Comparison of ENCODE assay signal across 8 cellular contexts in the genomic region with DNA sequence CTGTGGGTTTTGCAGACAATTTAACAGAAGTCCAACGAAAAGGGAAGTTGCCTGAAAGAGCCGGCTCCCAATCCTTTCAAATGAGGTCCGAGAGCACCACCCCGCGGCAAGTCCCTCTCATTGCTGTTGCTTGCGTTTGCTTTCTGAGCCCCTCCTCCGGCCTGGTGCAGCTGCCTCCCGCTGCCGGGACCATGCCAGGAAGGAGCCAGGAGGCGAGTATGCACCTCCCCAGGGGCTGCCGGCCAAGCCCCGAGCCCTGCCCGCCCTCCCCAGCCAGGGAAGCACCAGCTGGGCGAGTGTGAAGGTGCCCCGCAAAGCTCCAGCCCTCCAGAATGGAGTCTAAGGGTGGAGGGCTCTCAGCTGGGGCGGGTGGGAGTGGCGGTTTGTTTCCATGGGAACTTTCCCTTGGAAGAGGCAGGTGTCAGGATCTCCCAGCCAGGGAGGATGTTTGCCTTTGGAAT. TPM values are rescaled to one million over a fixed set of nuclear protein-coding genes. Genes with fewer than 3 reads are reported as not detected.
A peak's percentile ranks its signal among the peaks of the same experiment; 100 is the strongest.
DNase-seq lines count a peak whose midpoint lies in the region; ATAC-seq, FAIRE-seq and TF ChIP-seq lines count a peak whose summit lies in the region.

No MANE protein-coding gene starts in this region.

- no peaks in the 10 kb centered on the region for H3K36me3 ChIP-seq in thyroid gland

- no peak overlapping the region for H3K4me3 Mint-ChIP-seq in activated CD8-positive, alpha-beta memory T cell treated with anti-CD3 and anti-CD28 coated beads, Interleukin-2, amount 10 ng/mL, durations not matched to agents 7 days and 5 days
- H3K4me3 Mint-ChIP-seq in neural crest cell, result no peak overlapping the region

- peaks cover 2% of the 10 kb centered on the region for H3K4me1 Mint-ChIP-seq in activated CD8-positive, alpha-beta memory T cell treated with anti-CD3 and anti-CD28 coated beads, Interleukin-2, amount 10 ng/mL, durations not matched to agents 7 days and 5 days
- peaks cover 5% of the 10 kb centered on the region for H3K4me1 Mint-ChIP-seq in neural crest cell

- CTCF ChIA-PET in activated CD8-positive, alpha-beta memory T cell treated with anti-CD3 and anti-CD28 coated beads, Interleukin-2, amount 10 ng/mL, durations not matched to agents 7 days and 5 days (lab: Charles Lee), result interaction anchor here (0.8 to 1.3 kb wide), 4 partner anchors 9 to 1684 kb away, joined by 3 to 4 read pairs (median 3); partner anchors contain the start of gene PPP2R2D

- intact Hi-C loops in thyroid gland (cut with DNase I), result loop anchor here (10.0 kb wide), 1 partner anchor 420 kb away; no protein-coding TSS in a partner anchor

- H3K27me3 Mint-ChIP-seq in activated CD8-positive, alpha-beta memory T cell treated with anti-CD3 and anti-CD28 coated beads, Interleukin-2, amount 10 ng/mL, durations not matched to agents 7 days and 5 days, result peaks cover 35% of the 10 kb centered on the region
- H3K27me3 Mint-ChIP-seq in neural crest cell (ENCODE audit: low read depth), result peaks cover 14% of the 10 kb centered on the region

- peak; percentile 72 for TF ChIP-seq CTCF in fibroblast of mammary gland (conservative IDR thresholded peaks at IDR 0.05; ENCODE audit: control insufficient read depth, insufficient read depth, low read depth, low read length)
- peak; percentile 86 for TF ChIP-seq CTCF in neural crest cell (conservative IDR thresholded peaks at IDR 0.05)
- TF ChIP-seq CTCF in thyroid gland (IDR thresholded peaks at IDR 0.05), result peak in 5 of 6 experiments; percentile 24 to 69 (median 61)

- no peaks in the 10 kb centered on the region for H3K27me3 ChIP-seq in thyroid gland

- 0 to 6% methylated on average over 8 to 14 of the region's 17 CpGs for WGBS in thyroid gland, 2 donors

- H3K27ac Mint-ChIP-seq in activated CD8-positive, alpha-beta memory T cell treated with anti-CD3 and anti-CD28 coated beads, Interleukin-2, amount 10 ng/mL, durations not matched to agents 7 days and 5 days, result no peak overlapping the region
- H3K27ac Mint-ChIP-seq in neural crest cell (ENCODE audit: unreplicated experiment), result no peak overlapping the region

- peak in 13 of 14 donors; percentile 9 to 79 (median 45) for DNase-seq in C1 segment of cervical spinal cord (lab: John Stamatoyannopoulos, UW)
- peak; percentile 60 for DNase-seq in GM19238 (ENCODE audit: insufficient read length, low spot score)
- peak; percentile 56 for DNase-seq in HTR-8/SVneo (ENCODE audit: insufficient read length, low spot score)
- peak; percentile 16 for DNase-seq in NCI-H82 treated with DMSO at 0.1 percent for 48 hours (lab: John Stamatoyannopoulos, UW; ENCODE audit: unreplicated experiment)
- DNase-seq in activated CD8-positive, alpha-beta memory T cell treated with anti-CD3 and anti-CD28 coated beads, Interleukin-2, amount 10 ng/mL, durations not matched to agents 7 days and 5 days, result peak; percentile 69
- DNase-seq in fibroblast of mammary gland (ENCODE audit: low read depth), result peak; percentile 69
- peak; percentile 93 for DNase-seq in neural crest cell (ENCODE audit: low read depth, low spot score)
- peak; percentile 76 to 81 for DNase-seq in thyroid gland

- peaks cover 0 to 7% of the 10 kb centered on the region in 2 donors for H3K4me1 ChIP-seq in thyroid gland

- H3K4me3 ChIP-seq in fibroblast of mammary gland (ENCODE audit: control insufficient read depth, low read depth, low read length), result no peak overlapping the region
- H3K4me3 ChIP-seq in thyroid gland (replicated peaks in 1 of 3), result no peak overlapping the region

- no peaks in the 10 kb centered on the region for H3K9me3 ChIP-seq in thyroid gland

- TF ChIP-seq POLR2A in thyroid gland (IDR thresholded peaks at IDR 0.05), result no peak

- peak; percentile 63 for ATAC-seq in activated CD8-positive, alpha-beta memory T cell treated with anti-CD3 and anti-CD28 coated beads, Interleukin-2, amount 10 ng/mL, durations not matched to agents 7 days and 5 days

- no peak for FAIRE-seq in HTR-8/SVneo (lab: Jason Lieb, UNC)

- H3K9me3 Mint-ChIP-seq in activated CD8-positive, alpha-beta memory T cell treated with anti-CD3 and anti-CD28 coated beads, Interleukin-2, amount 10 ng/mL, durations not matched to agents 7 days and 5 days (ENCODE audit: low read depth), result no peaks in the 10 kb centered on the region
- H3K9me3 Mint-ChIP-seq in neural crest cell, result no peaks in the 10 kb centered on the region

- H3K36me3 Mint-ChIP-seq in activated CD8-positive, alpha-beta memory T cell treated with anti-CD3 and anti-CD28 coated beads, Interleukin-2, amount 10 ng/mL, durations not matched to agents 7 days and 5 days, result no peaks in the 10 kb centered on the region
- no peaks in the 10 kb centered on the region for H3K36me3 Mint-ChIP-seq in neural crest cell (ENCODE audit: low read depth)

- no peak overlapping the region for H3K27ac ChIP-seq in thyroid gland

RNA-seq across cellular contexts. Expression of gene PPP2R2D, which starts 25.8 kb away (rescaled TPM):
- 10 to 100 TPM; 36.0 to 41.9 TPM for total RNA-seq in activated CD8-positive, alpha-beta memory T cell treated with anti-CD3 and anti-CD28 coated beads, Interleukin-2, amount 10 ng/mL, durations not matched to agents 7 days and 5 days
- 39.3 and 45.0 TPM in 2 replicates for total RNA-seq in neural crest cell
- 10 to 100 TPM; 32.3 to 38.7 (median 33.9) TPM for total RNA-seq in thyroid gland

Comparison
In these comparisons a context has a peak if more than half of its experiments do, and no peak if none do; other contexts are left out.
1. DNase-seq: peak in every context shown above with its lines; median percentile 93 in neural crest cell; 78 in thyroid gland; 69 in activated CD8-positive, alpha-beta memory T cell treated with anti-CD3 and anti-CD28 coated beads, Interleukin-2, amount 10 ng/mL, durations not matched to agents 7 days and 5 days; 69 in fibroblast of mammary gland; 60 in GM19238; 56 in HTR-8/SVneo; 45 in C1 segment of cervical spinal cord; 16 in NCI-H82 treated with DMSO at 0.1 percent for 48 hours.